ENCODE assay signal across 37 cellular contexts in the genomic region with DNA sequence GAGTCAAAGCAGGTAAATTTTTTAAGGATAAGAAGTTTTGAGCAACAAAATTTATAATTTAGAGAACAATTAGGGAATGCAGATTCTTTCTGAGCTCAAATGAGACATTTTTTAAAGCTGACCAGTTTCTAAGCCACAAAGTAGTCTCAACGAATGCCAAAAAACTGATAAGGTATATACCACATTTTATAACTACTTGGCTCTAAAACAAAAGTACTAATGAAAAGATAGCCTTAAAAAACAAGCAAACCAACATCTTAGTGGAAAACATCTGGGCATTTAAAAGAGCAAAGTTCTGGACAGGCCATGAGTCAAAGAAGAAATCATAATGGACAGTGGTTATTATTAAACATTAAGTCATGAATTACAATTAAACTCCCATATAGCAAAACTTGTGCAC.
"Had no signal": no experiment of that assay in that cellular context is flagged by ENCODE, and none has a peak within 500 bp of the region (broad histone marks: within the 10 kb centered on the region; RNA-seq: fewer than 3 reads in every experiment).

No MANE protein-coding gene starts in this region.

- H3K27ac Mint-ChIP-seq: activated B cell treated with CpG ODN at 0.5 μM for 24 hours; activated CD4-positive, alpha-beta memory T cell treated with anti-CD3 and anti-CD28 coated beads for 36 hours; activated naive CD4-positive, alpha-beta T cell treated with anti-CD3 and anti-CD28 coated beads, Interleukin-2, amount 10 ng/mL, durations not matched to agents 7 days and 5 days; activated naive CD8-positive, alpha-beta T cell; activated naive CD8-positive, alpha-beta T cell treated with anti-CD3 and anti-CD28 coated beads, Interleukin-2, amount 50 U/mL, for 24 hours; brain had no signal

- ATAC-seq: activated naive CD8-positive, alpha-beta T cell treated with anti-CD3 and anti-CD28 coated beads, Interleukin-2, amount 50 U/mL, for 24 hours; Right ventricle myocardium inferior; SK-N-SH treated with all-trans-retinoic acid at 6 μM for 48 hours had no signal

- H3K4me3 Mint-ChIP-seq: activated B cell treated with CpG ODN at 0.5 μM for 24 hours; activated CD4-positive, alpha-beta memory T cell treated with anti-CD3 and anti-CD28 coated beads for 36 hours; activated naive CD4-positive, alpha-beta T cell treated with anti-CD3 and anti-CD28 coated beads, Interleukin-2, amount 10 ng/mL, durations not matched to agents 7 days and 5 days; activated naive CD8-positive, alpha-beta T cell; activated naive CD8-positive, alpha-beta T cell treated with anti-CD3 and anti-CD28 coated beads, Interleukin-2, amount 50 U/mL, for 24 hours; brain had no signal

- H3K4me1 Mint-ChIP-seq: activated B cell treated with CpG ODN at 0.5 μM for 24 hours; activated naive CD4-positive, alpha-beta T cell treated with anti-CD3 and anti-CD28 coated beads, Interleukin-2, amount 10 ng/mL, durations not matched to agents 7 days and 5 days; activated naive CD8-positive, alpha-beta T cell treated with anti-CD3 and anti-CD28 coated beads, Interleukin-2, amount 50 U/mL, for 24 hours; brain had no signal

- DNase-seq: activated B cell treated with CpG ODN at 0.5 μM for 24 hours; activated CD4-positive, alpha-beta memory T cell treated with anti-CD3 and anti-CD28 coated beads for 36 hours; activated CD4-positive, alpha-beta T cell treated with anti-CD3 and anti-CD28 coated beads for 4 hours; activated CD4-positive, alpha-beta T cell treated with anti-CD3 and anti-CD28 coated beads, Interleukin-2, amount 50 U/mL, for 1 hour; activated CD4-positive, CD25-positive, alpha-beta regulatory T cell treated with anti-CD3 and anti-CD28 coated beads, Interleukin-2, amount 50 U/mL, for 72 hours; activated CD8-positive, alpha-beta memory T cell treated with anti-CD3 and anti-CD28 coated beads, Interleukin-2, amount 50 U/mL, for 48 hours; activated effector memory CD4-positive, alpha-beta T cell treated with Interleukin-2 at 50 U/mL for 16 hours; activated naive CD4-positive, alpha-beta T cell treated with anti-CD3 and anti-CD28 coated beads, Interleukin-2, amount 10 ng/mL, durations not matched to agents 7 days and 5 days; activated naive CD8-positive, alpha-beta T cell treated with anti-CD3 and anti-CD28 coated beads, Interleukin-2, amount 50 U/mL, for 24 hours; activated T-cell treated with anti-CD3 and anti-CD28 coated beads, Interleukin-2, amount 50 U/mL, for 48 hours; amniotic stem cell; aorta; central memory CD4-positive, alpha-beta T cell; Karpas-422; NCI-H1105; NCI-H1417 treated with DMSO at 0.1 percent for 48 hours; NCI-H187 treated with DMSO at 0.1 percent for 48 hours; NCI-H2081; NCI-H2171 treated with DMSO at 0.1 percent for 48 hours; NCI-H2227 treated with DMSO at 0.1 percent for 48 hours; NCI-H446; NCI-H510A treated with DMSO at 0.1 percent for 48 hours; NCI-H526 treated with DMSO at 0.1 percent for 48 hours; NCI-H82; SIG-M5; SW 1271; T-helper 1 cell; T-helper 2 cell; T-helper 9 cell had no signal

- FAIRE-seq: bronchial epithelial cell, RCC 7860 had no signal

- H3K36me3 Mint-ChIP-seq: activated CD4-positive, alpha-beta memory T cell treated with anti-CD3 and anti-CD28 coated beads for 36 hours; activated naive CD4-positive, alpha-beta T cell treated with anti-CD3 and anti-CD28 coated beads, Interleukin-2, amount 10 ng/mL, durations not matched to agents 7 days and 5 days; activated naive CD8-positive, alpha-beta T cell; brain had no signal

- H3K27ac ChIP-seq: RWPE1, VCaP had no signal

- H3K9me3 Mint-ChIP-seq: activated B cell treated with CpG ODN at 0.5 μM for 24 hours; activated CD4-positive, alpha-beta memory T cell treated with anti-CD3 and anti-CD28 coated beads for 36 hours; activated naive CD4-positive, alpha-beta T cell treated with anti-CD3 and anti-CD28 coated beads, Interleukin-2, amount 10 ng/mL, durations not matched to agents 7 days and 5 days; activated naive CD8-positive, alpha-beta T cell treated with anti-CD3 and anti-CD28 coated beads, Interleukin-2, amount 50 U/mL, for 24 hours had no signal
